ENCODE assay signal across 9 cellular contexts in the genomic region with DNA sequence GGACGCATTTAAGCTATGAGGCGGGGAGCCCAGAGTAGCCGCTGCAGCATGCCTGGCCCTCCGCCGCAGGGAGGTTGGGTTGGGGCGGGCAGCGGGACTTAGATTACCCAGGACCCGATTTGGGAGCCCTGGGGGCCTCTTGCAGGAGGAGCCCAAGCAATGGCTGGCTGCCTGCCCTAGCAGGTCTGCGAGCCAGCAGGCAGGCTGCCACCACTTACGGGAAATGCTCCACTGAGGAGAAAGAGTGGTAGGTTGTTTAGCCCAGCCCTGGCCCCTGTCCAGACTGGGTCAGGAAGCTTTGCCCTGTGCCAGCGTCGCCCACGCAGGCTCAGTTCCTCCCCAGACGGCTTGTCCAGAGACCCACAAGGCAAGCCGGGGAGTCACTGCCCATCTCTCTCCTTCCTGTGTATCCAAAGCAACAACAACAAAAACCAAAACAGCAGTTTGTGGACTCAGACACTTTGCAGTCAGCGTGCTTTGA. TPM values are rescaled to one million over a fixed set of nuclear protein-coding genes. Genes with fewer than 3 reads are reported as not detected.
DNase-seq lines count a peak whose midpoint lies in the region; ATAC-seq and TF ChIP-seq lines count a peak whose summit lies in the region.
"Had no signal": no experiment of that assay in that cellular context is flagged by ENCODE, and none has a peak within 500 bp of the region (broad histone marks: within the 10 kb centered on the region; RNA-seq: fewer than 3 reads in every experiment).

No MANE protein-coding gene starts in this region.

- H3K36me3 ChIP-seq in body of pancreas (replicated peaks in 1 of 2; ENCODE audit: insufficient read depth in 1 of 2, low read depth in 2 of 2) = no peaks in the 10 kb centered on the region

- no peaks in the 10 kb centered on the region for H3K9me3 Mint-ChIP-seq in progenitor cell of endocrine pancreas (ENCODE audit: low read depth)
- no peaks in the 10 kb centered on the region for H3K9me3 Mint-ChIP-seq in activated CD4-positive, alpha-beta T cell treated with anti-CD3 and anti-CD28 coated beads, Interleukin-2, amount 10 ng/mL, durations not matched to agents 7 days and 5 days
- H3K9me3 Mint-ChIP-seq: natural killer cell had no signal

- peak overlapping the region; percentile 83 to 87 (median 87) for H3K27ac ChIP-seq in body of pancreas
- peak overlapping the region; percentile 50 to 95 (median 83) for H3K27ac ChIP-seq in skin epidermis

- 1 to 11% methylated on average over 1 to 16 of the region's 16 CpGs for WGBS in body of pancreas, 2 donors

- peaks cover 60% of the 10 kb centered on the region for H3K4me1 ChIP-seq in body of pancreas

- ATAC-seq in body of pancreas = peak; percentile 80
- ATAC-seq in HG03196 (IDR thresholded peaks at IDR 0.05; ENCODE audit: unreplicated experiment) = no peak

- no peak overlapping the region for H3K4me3 Mint-ChIP-seq in progenitor cell of endocrine pancreas (ENCODE audit: low read depth)
- H3K4me3 Mint-ChIP-seq in activated CD4-positive, alpha-beta T cell treated with anti-CD3 and anti-CD28 coated beads, Interleukin-2, amount 10 ng/mL, durations not matched to agents 7 days and 5 days = no peak overlapping the region
- H3K4me3 Mint-ChIP-seq: natural killer cell had no signal

- H3K9me3 ChIP-seq in body of pancreas = no peaks in the 10 kb centered on the region

- DNase-seq in HUDEP-2 (lab: John Stamatoyannopoulos, UW; ENCODE audit: unreplicated experiment in 76 of 76) (peak in 64 of 76 experiments; percentile 3 to 82 (median 49)), body of pancreas (peak; percentile 96 to 98 (median 98)), inferior parietal cortex (ENCODE audit: extremely low spot score) (peak; percentile 64), progenitor cell of endocrine pancreas (ENCODE audit: low spot score, unreplicated experiment) (no peak)
- no peak for DNase-seq in activated CD4-positive, alpha-beta T cell treated with anti-CD3 and anti-CD28 coated beads, Interleukin-2, amount 10 ng/mL, durations not matched to agents 7 days and 5 days
- DNase-seq in activated CD4-positive, alpha-beta T cell treated with anti-CD3 and anti-CD28 coated beads for 4 hours = no peak
- DNase-seq: natural killer cell had no signal

- H3K27ac Mint-ChIP-seq in progenitor cell of endocrine pancreas = no peak overlapping the region
- H3K27ac Mint-ChIP-seq in activated CD4-positive, alpha-beta T cell treated with anti-CD3 and anti-CD28 coated beads, Interleukin-2, amount 10 ng/mL, durations not matched to agents 7 days and 5 days = no peak overlapping the region
- H3K27ac Mint-ChIP-seq: natural killer cell had no signal

- H3K4me3 ChIP-seq in body of pancreas (no peak overlapping the region), skin epidermis (peak overlapping the region in 1 of 7 experiments; percentile 13)

- H3K27me3 ChIP-seq in body of pancreas = no peaks in the 10 kb centered on the region

- POLR2A ChIA-PET in activated CD4-positive, alpha-beta T cell treated with anti-CD3 and anti-CD28 coated beads, Interleukin-2, amount 10 ng/mL, durations not matched to agents 7 days and 5 days (lab: Charles Lee) = no interaction called here

- peaks cover 10% of the 10 kb centered on the region for H3K27me3 Mint-ChIP-seq in progenitor cell of endocrine pancreas
- peaks cover 11% of the 10 kb centered on the region for H3K27me3 Mint-ChIP-seq in activated CD4-positive, alpha-beta T cell treated with anti-CD3 and anti-CD28 coated beads, Interleukin-2, amount 10 ng/mL, durations not matched to agents 7 days and 5 days

- H3K4me1 Mint-ChIP-seq in progenitor cell of endocrine pancreas (ENCODE audit: low read depth) = no peaks in the 10 kb centered on the region
- no peaks in the 10 kb centered on the region for H3K4me1 Mint-ChIP-seq in activated CD4-positive, alpha-beta T cell treated with anti-CD3 and anti-CD28 coated beads, Interleukin-2, amount 10 ng/mL, durations not matched to agents 7 days and 5 days
- H3K4me1 Mint-ChIP-seq: natural killer cell had no signal

- H3K36me3 Mint-ChIP-seq in progenitor cell of endocrine pancreas (ENCODE audit: insufficient read depth) = no peaks in the 10 kb centered on the region
- H3K36me3 Mint-ChIP-seq in activated CD4-positive, alpha-beta T cell treated with anti-CD3 and anti-CD28 coated beads, Interleukin-2, amount 10 ng/mL, durations not matched to agents 7 days and 5 days (ENCODE audit: low read depth) = no peaks in the 10 kb centered on the region
- H3K36me3 Mint-ChIP-seq: natural killer cell had no signal

- CTCF ChIA-PET in activated CD4-positive, alpha-beta T cell treated with anti-CD3 and anti-CD28 coated beads, Interleukin-2, amount 10 ng/mL, durations not matched to agents 7 days and 5 days (lab: Charles Lee) = no interaction called here

- peak in 2 of 3 donors; percentile 41 to 51 for TF ChIP-seq POLR2A in body of pancreas (IDR thresholded peaks at IDR 0.05)

- intact Hi-C loops in body of pancreas (cut with DNase I) = no loop called here

- TF ChIP-seq CTCF in body of pancreas (IDR thresholded peaks at IDR 0.05) (no peak), progenitor cell of endocrine pancreas (IDR thresholded peaks at IDR 0.05; ENCODE audit: unreplicated experiment) (no peak)

RNA-seq across cellular contexts. Expression of gene TVP23A, which starts 10.3 kb away (rescaled TPM):
- total RNA-seq in body of pancreas (not detected), progenitor cell of endocrine pancreas (8.5 and 9.4 TPM in 2 replicates)
- total RNA-seq in activated CD4-positive, alpha-beta T cell treated with anti-CD3 and anti-CD28 coated beads, Interleukin-2, amount 10 ng/mL, durations not matched to agents 7 days and 5 days = not detected
- total RNA-seq: natural killer cell had no signal

RNA-seq across cellular contexts. Expression of gene CIITA, which starts 48.1 kb away (rescaled TPM):
- total RNA-seq in body of pancreas (1 to 10 TPM; 6.5 to 6.6 TPM), progenitor cell of endocrine pancreas (not detected in 2 replicates)
- 10 to 100 TPM; 21.5 to 24.6 TPM for total RNA-seq in activated CD4-positive, alpha-beta T cell treated with anti-CD3 and anti-CD28 coated beads, Interleukin-2, amount 10 ng/mL, durations not matched to agents 7 days and 5 days

Comparison
In these comparisons a context has a peak if more than half of its experiments do, and no peak if none do; other contexts are left out.
1. DNase-seq: peak in HUDEP-2 (64 of 76), body of pancreas (4 of 4) and inferior parietal cortex (single experiment); none in progenitor cell of endocrine pancreas (single experiment), activated CD4-positive, alpha-beta T cell treated with anti-CD3 and anti-CD28 coated beads, Interleukin-2, amount 10 ng/mL, durations not matched to agents 7 days and 5 days (single experiment) and activated CD4-positive, alpha-beta T cell treated with anti-CD3 and anti-CD28 coated beads for 4 hours (0 of 2).